13 cellular contexts compared by ENCODE assay signal in the genomic region with DNA sequence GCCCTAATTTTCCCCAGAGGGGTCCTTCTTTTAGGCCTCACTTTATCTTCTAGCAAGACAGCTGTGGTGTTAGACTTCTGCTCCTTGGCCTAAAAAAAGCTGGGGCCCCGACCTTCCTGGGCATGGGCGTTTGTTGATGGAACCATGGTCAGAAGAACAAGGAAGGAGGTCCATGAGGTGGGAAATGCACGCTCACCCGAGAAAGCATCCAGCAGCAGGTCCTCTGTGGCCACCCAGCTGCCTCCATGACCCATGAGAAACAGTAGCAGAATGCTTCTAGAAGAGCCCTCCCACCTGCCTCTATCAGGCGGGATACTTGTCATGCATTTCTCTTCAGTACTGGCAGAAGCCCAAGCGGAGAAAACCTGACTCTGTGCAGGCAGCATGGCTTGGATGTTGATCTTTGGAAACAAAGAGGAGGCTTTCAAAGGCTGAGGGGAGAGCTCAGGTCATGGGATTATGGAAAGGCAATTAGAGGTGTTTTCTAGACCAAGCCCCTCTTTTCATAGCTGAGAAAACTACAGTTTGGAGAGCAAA.
"Had no signal": no experiment of that assay in that cellular context is flagged by ENCODE, and none has a peak within 500 bp of the region (broad histone marks: within the 10 kb centered on the region; RNA-seq: fewer than 3 reads in every experiment).

No MANE protein-coding gene starts in this region.

- ATAC-seq: stimulated activated memory B cell treated with anti-CD40 and anti-IgM and Interleukin-4, amounts not matched to agents 10 μg/mL and 1 μg/mL and 100 μg/mL, for 72 hours had no signal

- DNase-seq: activated CD4-positive, alpha-beta T cell treated with anti-CD3 and anti-CD28 coated beads for 1 hour; activated CD4-positive, alpha-beta T cell treated with anti-CD3 and anti-CD28 coated beads, Interleukin-2, amount 50 U/mL, for 48 hours; activated naive CD8-positive, alpha-beta T cell treated with anti-CD3 and anti-CD28 coated beads, Interleukin-2, amount 10 ng/mL, durations not matched to agents 7 days and 5 days; anterior cingulate cortex; hypothalamus; kidney glomerular epithelial cell; midbrain; naive B cell; spleen; stimulated activated CD4-positive, alpha-beta T cell treated with anti-CD3 and anti-CD28 coated beads, Interleukin-1b, Interleukin-23, amount 100 ng/mL, for 48 hours; T1000; transverse colon had no signal
